In the genomic region with DNA sequence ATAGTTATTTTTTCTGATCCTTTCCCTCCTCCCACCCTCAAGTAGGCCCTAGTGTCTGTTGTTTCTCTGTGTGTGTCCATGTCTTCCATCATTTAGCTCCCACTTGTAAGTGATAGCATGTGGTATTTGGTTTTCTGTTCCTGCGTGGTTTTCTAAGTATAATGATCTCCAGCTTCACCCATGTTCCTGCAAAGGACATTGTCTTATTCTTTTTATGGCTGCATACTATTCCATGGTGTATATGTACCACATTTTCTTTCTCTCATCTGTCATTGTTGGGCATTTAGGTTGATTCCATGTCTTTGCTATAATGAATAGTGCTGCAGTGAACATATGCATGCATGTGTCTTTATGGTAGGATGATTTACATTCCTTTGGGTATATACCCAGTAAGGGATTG, we compare ENCODE assay signal across 11 cellular contexts.
"Had no signal": no experiment of that assay in that cellular context is flagged by ENCODE, and none has a peak within 500 bp of the region (broad histone marks: within the 10 kb centered on the region; RNA-seq: fewer than 3 reads in every experiment).

No MANE protein-coding gene starts in this region.

- H3K4me3 ChIP-seq: GM23248, GM23338, HAP-1 had no signal

- H3K9ac ChIP-seq: GM23248 had no signal

- FAIRE-seq: H1, H54 had no signal

- H3K27ac Mint-ChIP-seq: GM23338, H9, HFFc6 had no signal

- H3K4me3 Mint-ChIP-seq: GM23338, H9, HFFc6 had no signal

- H3K36me3 ChIP-seq: HAP-1 had no signal

- H2AFZ ChIP-seq: GM23248, GM23338 had no signal

- H3K27ac ChIP-seq: GM23248 had no signal

- H3K9me3 ChIP-seq: HAP-1 had no signal

- ATAC-seq: GM23338, HCT116 had no signal

- DNase-seq: GM23248, GOT3, H7, H9, HCEC 1CT, HFFc6 had no signal

- H3K4me1 ChIP-seq: HAP-1 had no signal

- H3K4me2 ChIP-seq: GM23338 had no signal

- H3K9me3 Mint-ChIP-seq: HFFc6 had no signal
